In the genomic region with DNA sequence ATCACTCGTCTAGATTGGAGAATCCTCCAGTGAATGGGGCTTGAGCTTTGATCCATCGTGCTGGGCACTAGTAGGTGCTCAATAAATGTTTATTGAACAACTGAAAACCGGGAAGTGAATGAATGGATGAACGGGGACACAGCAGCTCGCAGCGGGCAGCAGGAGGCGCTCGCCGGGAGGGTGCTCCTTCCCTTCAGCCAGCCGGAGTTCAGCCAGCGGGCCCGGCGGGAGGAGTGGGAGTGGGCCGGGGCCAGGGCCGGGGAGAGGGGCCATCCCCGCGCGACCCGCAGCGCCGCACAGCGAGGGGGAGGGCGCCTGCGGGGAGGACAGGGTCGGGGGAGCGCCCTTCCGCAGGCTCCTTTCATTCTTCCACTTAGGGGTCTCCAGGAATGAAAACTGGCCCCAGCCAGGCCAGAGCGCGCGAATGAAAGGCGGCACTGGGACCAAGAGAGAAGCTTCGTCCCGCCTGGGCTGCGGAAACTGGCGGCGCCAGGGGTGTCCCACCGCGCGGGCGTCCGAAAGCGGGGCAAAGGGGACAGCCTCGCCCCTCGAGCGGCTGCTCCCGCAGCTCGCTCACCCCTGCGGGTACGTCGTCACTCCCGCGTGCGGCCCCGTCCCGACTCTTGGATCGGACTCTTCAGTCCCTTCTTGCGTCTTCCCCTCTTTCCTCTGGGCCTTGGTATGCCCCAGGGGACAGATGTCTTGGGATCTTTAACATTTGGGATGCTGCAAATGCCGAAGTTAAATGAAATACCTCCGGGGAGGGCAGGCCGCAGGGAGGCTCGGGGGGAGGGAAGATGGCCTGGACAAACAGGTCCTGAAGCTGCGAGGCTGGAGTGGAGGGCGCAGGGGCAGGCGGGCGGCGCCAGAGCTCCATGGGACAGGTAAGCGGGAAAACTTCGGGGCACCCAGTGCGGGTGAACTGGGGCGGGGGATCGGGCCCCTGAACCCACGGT, we compare ENCODE assay signal across 1 cellular context.
A peak's percentile ranks its signal among the peaks of the same experiment; 100 is the strongest.
TF ChIP-seq lines count a peak whose summit lies in the region.

No MANE protein-coding gene starts in this region.

TF ChIP-seq in K562, 482 proteins besides CTCF, POLR2A, EP300 and RAD21 (continued from another document):
- TF ChIP-seq, protein P1, sequence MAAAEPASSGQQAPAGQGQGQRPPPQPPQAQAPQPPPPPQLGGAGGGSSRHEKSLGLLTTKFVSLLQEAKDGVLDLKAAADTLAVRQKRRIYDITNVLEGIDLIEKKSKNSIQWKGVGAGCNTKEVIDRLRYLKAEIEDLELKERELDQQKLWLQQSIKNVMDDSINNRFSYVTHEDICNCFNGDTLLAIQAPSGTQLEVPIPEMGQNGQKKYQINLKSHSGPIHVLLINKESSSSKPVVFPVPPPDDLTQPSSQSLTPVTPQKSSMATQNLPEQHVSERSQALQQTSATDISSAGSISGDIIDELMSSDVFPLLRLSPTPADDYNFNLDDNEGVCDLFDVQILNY (CRISPR knock-in tag; IDR thresholded peaks at IDR 0.05) = no peak
- TF ChIP-seq ZNF507 (tag; conservative IDR thresholded peaks at IDR 0.05) (no peak), NFXL1 (CRISPR knock-in tag; IDR thresholded peaks at IDR 0.05) (no peak), JUNB (CRISPR knock-in tag; conservative IDR thresholded peaks at IDR 0.05) (no peak), RFX1 (IDR thresholded peaks at IDR 0.05) (no peak), ATF7 (IDR thresholded peaks at IDR 0.05) (peak; percentile 98), LEF1 (IDR thresholded peaks at IDR 0.05) (no peak), CXXC5 (CRISPR knock-in tag; IDR thresholded peaks at IDR 0.05) (peak; percentile 36; the same call in 1 of the 2 replicates), NONO (IDR thresholded peaks at IDR 0.05; ENCODE audit: low read depth in 2 of 2, low read length in 1 of 2) (peak in 1 of 2 experiments; percentile 97; a peak in 2 of 4 replicates), ZBTB7A (IDR thresholded peaks at IDR 0.05; ENCODE audit: borderline replicate concordance, control insufficient read depth, low read depth, low read length) (peak; percentile 16; the same call in 1 of the 2 replicates), ZNF695 (CRISPR knock-in tag; IDR thresholded peaks at IDR 0.05) (no peak), SMARCB1 (IDR thresholded peaks at IDR 0.05; ENCODE audit: insufficient read length, low read depth) (no peak), MBD2 (IDR thresholded peaks at IDR 0.05; ENCODE audit: borderline replicate concordance, low read depth) (0 out of 2 replicates have a peak, but pooled peaks have one; percentile 48), ZNF778 (CRISPR knock-in tag; IDR thresholded peaks at IDR 0.05) (no peak), ZNF24 (IDR thresholded peaks at IDR 0.05) (peak; percentile 95), CHCHD3 (CRISPR knock-in tag; IDR thresholded peaks at IDR 0.05) (no peak), CBX3 (IDR thresholded peaks at IDR 0.05; ENCODE audit: borderline replicate concordance in 1 of 2, low read length in 2 of 2) (no peak), PCBP2 (IDR thresholded peaks at IDR 0.05; ENCODE audit: low read depth, low read length, poor library complexity, severe bottlenecking) (no peak), HMGN3 (IDR thresholded peaks at IDR 0.05; ENCODE audit: borderline replicate concordance, extremely low read depth, insufficient read length, low read depth, low read length) (peak; percentile 32), CBX1 (IDR thresholded peaks at IDR 0.05; ENCODE audit: low read depth) (no peak)
- TF ChIP-seq, protein P2, sequence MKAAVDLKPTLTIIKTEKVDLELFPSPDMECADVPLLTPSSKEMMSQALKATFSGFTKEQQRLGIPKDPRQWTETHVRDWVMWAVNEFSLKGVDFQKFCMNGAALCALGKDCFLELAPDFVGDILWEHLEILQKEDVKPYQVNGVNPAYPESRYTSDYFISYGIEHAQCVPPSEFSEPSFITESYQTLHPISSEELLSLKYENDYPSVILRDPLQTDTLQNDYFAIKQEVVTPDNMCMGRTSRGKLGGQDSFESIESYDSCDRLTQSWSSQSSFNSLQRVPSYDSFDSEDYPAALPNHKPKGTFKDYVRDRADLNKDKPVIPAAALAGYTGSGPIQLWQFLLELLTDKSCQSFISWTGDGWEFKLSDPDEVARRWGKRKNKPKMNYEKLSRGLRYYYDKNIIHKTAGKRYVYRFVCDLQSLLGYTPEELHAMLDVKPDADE (conservative IDR thresholded peaks at IDR 0.05; ENCODE audit: control insufficient read depth, low read depth, low read length) = no peak
- TF ChIP-seq, protein P3, sequence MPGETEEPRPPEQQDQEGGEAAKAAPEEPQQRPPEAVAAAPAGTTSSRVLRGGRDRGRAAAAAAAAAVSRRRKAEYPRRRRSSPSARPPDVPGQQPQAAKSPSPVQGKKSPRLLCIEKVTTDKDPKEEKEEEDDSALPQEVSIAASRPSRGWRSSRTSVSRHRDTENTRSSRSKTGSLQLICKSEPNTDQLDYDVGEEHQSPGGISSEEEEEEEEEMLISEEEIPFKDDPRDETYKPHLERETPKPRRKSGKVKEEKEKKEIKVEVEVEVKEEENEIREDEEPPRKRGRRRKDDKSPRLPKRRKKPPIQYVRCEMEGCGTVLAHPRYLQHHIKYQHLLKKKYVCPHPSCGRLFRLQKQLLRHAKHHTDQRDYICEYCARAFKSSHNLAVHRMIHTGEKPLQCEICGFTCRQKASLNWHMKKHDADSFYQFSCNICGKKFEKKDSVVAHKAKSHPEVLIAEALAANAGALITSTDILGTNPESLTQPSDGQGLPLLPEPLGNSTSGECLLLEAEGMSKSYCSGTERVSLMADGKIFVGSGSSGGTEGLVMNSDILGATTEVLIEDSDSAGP (CRISPR knock-in tag; IDR thresholded peaks at IDR 0.05) = no peak
- TF ChIP-seq, protein P4, sequence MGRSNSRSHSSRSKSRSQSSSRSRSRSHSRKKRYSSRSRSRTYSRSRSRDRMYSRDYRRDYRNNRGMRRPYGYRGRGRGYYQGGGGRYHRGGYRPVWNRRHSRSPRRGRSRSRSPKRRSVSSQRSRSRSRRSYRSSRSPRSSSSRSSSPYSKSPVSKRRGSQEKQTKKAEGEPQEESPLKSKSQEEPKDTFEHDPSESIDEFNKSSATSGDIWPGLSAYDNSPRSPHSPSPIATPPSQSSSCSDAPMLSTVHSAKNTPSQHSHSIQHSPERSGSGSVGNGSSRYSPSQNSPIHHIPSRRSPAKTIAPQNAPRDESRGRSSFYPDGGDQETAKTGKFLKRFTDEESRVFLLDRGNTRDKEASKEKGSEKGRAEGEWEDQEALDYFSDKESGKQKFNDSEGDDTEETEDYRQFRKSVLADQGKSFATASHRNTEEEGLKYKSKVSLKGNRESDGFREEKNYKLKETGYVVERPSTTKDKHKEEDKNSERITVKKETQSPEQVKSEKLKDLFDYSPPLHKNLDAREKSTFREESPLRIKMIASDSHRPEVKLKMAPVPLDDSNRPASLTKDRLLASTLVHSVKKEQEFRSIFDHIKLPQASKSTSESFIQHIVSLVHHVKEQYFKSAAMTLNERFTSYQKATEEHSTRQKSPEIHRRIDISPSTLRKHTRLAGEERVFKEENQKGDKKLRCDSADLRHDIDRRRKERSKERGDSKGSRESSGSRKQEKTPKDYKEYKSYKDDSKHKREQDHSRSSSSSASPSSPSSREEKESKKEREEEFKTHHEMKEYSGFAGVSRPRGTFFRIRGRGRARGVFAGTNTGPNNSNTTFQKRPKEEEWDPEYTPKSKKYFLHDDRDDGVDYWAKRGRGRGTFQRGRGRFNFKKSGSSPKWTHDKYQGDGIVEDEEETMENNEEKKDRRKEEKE (IDR thresholded peaks at IDR 0.05; ENCODE audit: borderline replicate concordance in 1 of 2, control insufficient read depth in 1 of 2, low read depth in 2 of 2, low read length in 1 of 2) = peak in 1 of 2 experiments; percentile 87; a peak in 2 of 4 replicates
- TF ChIP-seq, protein P5, sequence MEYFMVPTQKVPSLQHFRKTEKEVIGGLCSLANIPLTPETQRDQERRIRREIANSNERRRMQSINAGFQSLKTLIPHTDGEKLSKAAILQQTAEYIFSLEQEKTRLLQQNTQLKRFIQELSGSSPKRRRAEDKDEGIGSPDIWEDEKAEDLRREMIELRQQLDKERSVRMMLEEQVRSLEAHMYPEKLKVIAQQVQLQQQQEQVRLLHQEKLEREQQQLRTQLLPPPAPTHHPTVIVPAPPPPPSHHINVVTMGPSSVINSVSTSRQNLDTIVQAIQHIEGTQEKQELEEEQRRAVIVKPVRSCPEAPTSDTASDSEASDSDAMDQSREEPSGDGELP (CRISPR knock-in tag; IDR thresholded peaks at IDR 0.05; ENCODE audit: borderline replicate concordance) = no peak; the same call in 1 of the 2 replicates
- TF ChIP-seq, protein P6, sequence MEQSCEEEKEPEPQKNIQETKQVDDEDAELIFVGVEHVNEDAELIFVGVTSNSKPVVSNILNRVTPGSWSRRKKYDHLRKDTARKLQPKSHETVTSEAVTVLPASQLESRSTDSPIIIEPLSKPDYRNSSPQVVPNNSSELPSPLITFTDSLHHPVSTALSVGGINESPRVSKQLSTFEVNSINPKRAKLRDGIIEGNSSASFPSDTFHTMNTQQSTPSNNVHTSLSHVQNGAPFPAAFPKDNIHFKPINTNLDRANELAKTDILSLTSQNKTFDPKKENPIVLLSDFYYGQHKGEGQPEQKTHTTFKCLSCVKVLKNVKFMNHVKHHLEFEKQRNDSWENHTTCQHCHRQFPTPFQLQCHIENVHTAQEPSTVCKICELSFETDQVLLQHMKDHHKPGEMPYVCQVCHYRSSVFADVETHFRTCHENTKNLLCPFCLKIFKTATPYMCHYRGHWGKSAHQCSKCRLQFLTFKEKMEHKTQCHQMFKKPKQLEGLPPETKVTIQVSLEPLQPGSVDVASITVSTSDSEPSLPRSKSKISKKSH (CRISPR knock-in tag; IDR thresholded peaks at IDR 0.05) = no peak
- TF ChIP-seq, protein P7, sequence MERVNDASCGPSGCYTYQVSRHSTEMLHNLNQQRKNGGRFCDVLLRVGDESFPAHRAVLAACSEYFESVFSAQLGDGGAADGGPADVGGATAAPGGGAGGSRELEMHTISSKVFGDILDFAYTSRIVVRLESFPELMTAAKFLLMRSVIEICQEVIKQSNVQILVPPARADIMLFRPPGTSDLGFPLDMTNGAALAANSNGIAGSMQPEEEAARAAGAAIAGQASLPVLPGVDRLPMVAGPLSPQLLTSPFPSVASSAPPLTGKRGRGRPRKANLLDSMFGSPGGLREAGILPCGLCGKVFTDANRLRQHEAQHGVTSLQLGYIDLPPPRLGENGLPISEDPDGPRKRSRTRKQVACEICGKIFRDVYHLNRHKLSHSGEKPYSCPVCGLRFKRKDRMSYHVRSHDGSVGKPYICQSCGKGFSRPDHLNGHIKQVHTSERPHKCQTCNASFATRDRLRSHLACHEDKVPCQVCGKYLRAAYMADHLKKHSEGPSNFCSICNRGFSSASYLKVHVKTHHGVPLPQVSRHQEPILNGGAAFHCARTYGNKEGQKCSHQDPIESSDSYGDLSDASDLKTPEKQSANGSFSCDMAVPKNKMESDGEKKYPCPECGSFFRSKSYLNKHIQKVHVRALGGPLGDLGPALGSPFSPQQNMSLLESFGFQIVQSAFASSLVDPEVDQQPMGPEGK (CRISPR knock-in tag; IDR thresholded peaks at IDR 0.05; ENCODE audit: borderline replicate concordance) = no peak
- TF ChIP-seq, protein P8, sequence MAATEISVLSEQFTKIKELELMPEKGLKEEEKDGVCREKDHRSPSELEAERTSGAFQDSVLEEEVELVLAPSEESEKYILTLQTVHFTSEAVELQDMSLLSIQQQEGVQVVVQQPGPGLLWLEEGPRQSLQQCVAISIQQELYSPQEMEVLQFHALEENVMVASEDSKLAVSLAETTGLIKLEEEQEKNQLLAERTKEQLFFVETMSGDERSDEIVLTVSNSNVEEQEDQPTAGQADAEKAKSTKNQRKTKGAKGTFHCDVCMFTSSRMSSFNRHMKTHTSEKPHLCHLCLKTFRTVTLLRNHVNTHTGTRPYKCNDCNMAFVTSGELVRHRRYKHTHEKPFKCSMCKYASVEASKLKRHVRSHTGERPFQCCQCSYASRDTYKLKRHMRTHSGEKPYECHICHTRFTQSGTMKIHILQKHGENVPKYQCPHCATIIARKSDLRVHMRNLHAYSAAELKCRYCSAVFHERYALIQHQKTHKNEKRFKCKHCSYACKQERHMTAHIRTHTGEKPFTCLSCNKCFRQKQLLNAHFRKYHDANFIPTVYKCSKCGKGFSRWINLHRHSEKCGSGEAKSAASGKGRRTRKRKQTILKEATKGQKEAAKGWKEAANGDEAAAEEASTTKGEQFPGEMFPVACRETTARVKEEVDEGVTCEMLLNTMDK (IDR thresholded peaks at IDR 0.05; ENCODE audit: borderline replicate concordance, insufficient read depth, low read depth, low read length, poor library complexity, severe bottlenecking) = no peak
- TF ChIP-seq, protein P9, sequence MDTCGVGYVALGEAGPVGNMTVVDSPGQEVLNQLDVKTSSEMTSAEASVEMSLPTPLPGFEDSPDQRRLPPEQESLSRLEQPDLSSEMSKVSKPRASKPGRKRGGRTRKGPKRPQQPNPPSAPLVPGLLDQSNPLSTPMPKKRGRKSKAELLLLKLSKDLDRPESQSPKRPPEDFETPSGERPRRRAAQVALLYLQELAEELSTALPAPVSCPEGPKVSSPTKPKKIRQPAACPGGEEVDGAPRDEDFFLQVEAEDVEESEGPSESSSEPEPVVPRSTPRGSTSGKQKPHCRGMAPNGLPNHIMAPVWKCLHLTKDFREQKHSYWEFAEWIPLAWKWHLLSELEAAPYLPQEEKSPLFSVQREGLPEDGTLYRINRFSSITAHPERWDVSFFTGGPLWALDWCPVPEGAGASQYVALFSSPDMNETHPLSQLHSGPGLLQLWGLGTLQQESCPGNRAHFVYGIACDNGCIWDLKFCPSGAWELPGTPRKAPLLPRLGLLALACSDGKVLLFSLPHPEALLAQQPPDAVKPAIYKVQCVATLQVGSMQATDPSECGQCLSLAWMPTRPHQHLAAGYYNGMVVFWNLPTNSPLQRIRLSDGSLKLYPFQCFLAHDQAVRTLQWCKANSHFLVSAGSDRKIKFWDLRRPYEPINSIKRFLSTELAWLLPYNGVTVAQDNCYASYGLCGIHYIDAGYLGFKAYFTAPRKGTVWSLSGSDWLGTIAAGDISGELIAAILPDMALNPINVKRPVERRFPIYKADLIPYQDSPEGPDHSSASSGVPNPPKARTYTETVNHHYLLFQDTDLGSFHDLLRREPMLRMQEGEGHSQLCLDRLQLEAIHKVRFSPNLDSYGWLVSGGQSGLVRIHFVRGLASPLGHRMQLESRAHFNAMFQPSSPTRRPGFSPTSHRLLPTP (IDR thresholded peaks at IDR 0.05; ENCODE audit: borderline replicate concordance, extremely low read depth, insufficient read length) = no peak
- TF ChIP-seq, protein P10, sequence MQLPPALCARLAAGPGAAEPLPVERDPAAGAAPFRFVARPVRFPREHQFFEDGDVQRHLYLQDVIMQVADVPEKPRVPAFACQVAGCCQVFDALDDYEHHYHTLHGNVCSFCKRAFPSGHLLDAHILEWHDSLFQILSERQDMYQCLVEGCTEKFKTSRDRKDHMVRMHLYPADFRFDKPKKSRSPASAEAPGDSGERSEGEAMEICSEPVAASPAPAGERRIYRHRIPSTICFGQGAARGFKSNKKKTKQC (CRISPR knock-in tag; IDR thresholded peaks at IDR 0.05) = no peak
TF ChIP-seq in K562: peak in this region for 16.
